9 cellular contexts compared by ENCODE assay signal in genomic region chr17:50868594-50868993, GRCh38. TPM values are rescaled to one million over a fixed set of nuclear protein-coding genes. Genes with fewer than 3 reads are reported as not detected.
A peak's percentile ranks its signal among the peaks of the same experiment; 100 is the strongest.
DNase-seq lines count a peak whose midpoint lies in the region; ATAC-seq and TF ChIP-seq lines count a peak whose summit lies in the region.
"Had no signal": no experiment of that assay in that cellular context is flagged by ENCODE, and none has a peak within 500 bp of the region (broad histone marks: within the 10 kb centered on the region; RNA-seq: fewer than 3 reads in every experiment).

No MANE protein-coding gene starts in this region.

- no peak overlapping the region for H3K27ac Mint-ChIP-seq in activated T-cell treated with anti-CD3 and anti-CD28 coated beads, Interleukin-2, amount 50 U/mL, for 24 hours

- no peak for DNase-seq in activated T-cell treated with anti-CD3 and anti-CD28 coated beads, Interleukin-2, amount 50 U/mL, for 24 hours
- DNase-seq in activated T-cell treated with anti-CD3 and anti-CD28 coated beads, Interleukin-2, amount 50 U/mL, for 48 hours = no peak
- DNase-seq in adrenal gland (peak in 1 of 7 donors; percentile 47), left lung (no peak), UCSD-AML1 (lab: John Stamatoyannopoulos, UW; ENCODE audit: unreplicated experiment) (no peak)
- DNase-seq: anterior cingulate cortex had no signal

- H3K4me1 ChIP-seq in adrenal gland (replicated peaks in 1 of 2) (peaks cover 9 to 33% of the 10 kb centered on the region in 2 donors), left lung (peaks cover under 1 to 41% of the 10 kb centered on the region in 2 donors), subcutaneous abdominal adipose tissue (ENCODE audit: control insufficient read depth in 5 of 5, insufficient read depth in 5 of 5, low read length in 5 of 5) (peaks cover 0 to 45% (median 39%) of the 10 kb centered on the region in 5 donors)

- peaks cover 58% of the 10 kb centered on the region for H3K4me1 Mint-ChIP-seq in activated T-cell treated with anti-CD3 and anti-CD28 coated beads, Interleukin-2, amount 50 U/mL, for 24 hours (ENCODE audit: low read depth)

- no peaks in the 10 kb centered on the region for H3K9me3 Mint-ChIP-seq in activated T-cell treated with anti-CD3 and anti-CD28 coated beads, Interleukin-2, amount 50 U/mL, for 24 hours

- no peak for TF ChIP-seq POLR2A in adrenal gland (IDR thresholded peaks at IDR 0.05)

- peaks cover 17% of the 10 kb centered on the region for H3K36me3 Mint-ChIP-seq in activated T-cell treated with anti-CD3 and anti-CD28 coated beads, Interleukin-2, amount 50 U/mL, for 24 hours (ENCODE audit: low read depth)

- no peak for TF ChIP-seq CTCF in adrenal gland (IDR thresholded peaks at IDR 0.05)
- no peak for TF ChIP-seq CTCF in left lung (IDR thresholded peaks at IDR 0.05)

- H3K27me3 ChIP-seq in adrenal gland (no peaks in the 10 kb centered on the region), left lung (no peaks in the 10 kb centered on the region), subcutaneous abdominal adipose tissue (ENCODE audit: control insufficient read depth in 5 of 5, insufficient read depth in 4 of 5, low read length in 5 of 5) (no peaks in the 10 kb centered on the region)

- no peaks in the 10 kb centered on the region for H3K9me3 ChIP-seq in adrenal gland (replicated peaks in 1 of 3)
- no peaks in the 10 kb centered on the region for H3K9me3 ChIP-seq in left lung
- H3K9me3 ChIP-seq in subcutaneous abdominal adipose tissue (ENCODE audit: control insufficient read depth in 5 of 5, low read length in 5 of 5) = no peaks in the 10 kb centered on the region

- H3K4me3 ChIP-seq in adrenal gland (peak overlapping the region in 1 of 4 donors; percentile 87), left lung (peak overlapping the region in 1 of 2 donors; percentile 88), subcutaneous abdominal adipose tissue (ENCODE audit: low read depth in 1 of 5, low read length in 5 of 5) (peak overlapping the region; percentile 85 to 94 (median 90))

- H3K9ac ChIP-seq in subcutaneous abdominal adipose tissue (ENCODE audit: low read length in 5 of 5) = peak overlapping the region in 4 of 5 donors; percentile 66 to 99 (median 88)

- 35 to 58% (median 45%) methylated on average over 1 of the region's 1 CpG for WGBS in adrenal gland, 4 donors

- H3K36me3 ChIP-seq in adrenal gland (replicated peaks in 1 of 2) (peaks cover 0 to 7% of the 10 kb centered on the region in 2 donors), left lung (no peaks in the 10 kb centered on the region), subcutaneous abdominal adipose tissue (ENCODE audit: control insufficient read depth in 5 of 5, insufficient read depth in 5 of 5, low read length in 5 of 5) (peaks cover 0 to 1% (median 0%) of the 10 kb centered on the region in 5 donors)

- H3K4me3 Mint-ChIP-seq in activated T-cell treated with anti-CD3 and anti-CD28 coated beads, Interleukin-2, amount 50 U/mL, for 24 hours = peak overlapping the region; percentile 85

- no peaks in the 10 kb centered on the region for H3K27me3 Mint-ChIP-seq in activated T-cell treated with anti-CD3 and anti-CD28 coated beads, Interleukin-2, amount 50 U/mL, for 24 hours

- intact Hi-C loops in adrenal gland (cut with DNase I) = no loop called here
- intact Hi-C loops in left lung (cut with DNase I) = loop anchor here in 1 of 2 donors (5.0 kb wide), 1 partner anchor 79 kb away; no protein-coding TSS in a partner anchor

- H3K27ac ChIP-seq in adrenal gland (peak overlapping the region in 4 of 5 donors; percentile 99 to 100 (median 100)), left lung (peak overlapping the region; percentile 97 to 100), subcutaneous abdominal adipose tissue (ENCODE audit: low read depth, low read length) (peak overlapping the region; percentile 99)

- no peak for ATAC-seq in left lung
- ATAC-seq in GM18861 (IDR thresholded peaks at IDR 0.05; ENCODE audit: unreplicated experiment) = no peak
- no peak for ATAC-seq in HG03521 (IDR thresholded peaks at IDR 0.05; ENCODE audit: unreplicated experiment)

RNA-seq across cellular contexts. Expression of gene TOB1, which starts 2.4 kb away (rescaled TPM):
- total RNA-seq in adrenal gland (100 to 1,000 TPM in 4 of 8 donors, 10 to 100 TPM in 4; 29.0 to 332 (median 98.7) TPM), left lung (10 to 100 TPM; 53.4 to 81.1 TPM)
- 10 to 100 TPM; 42.9 to 75.4 (median 49.3) TPM for polyA plus RNA-seq in adrenal gland

RNA-seq across cellular contexts. Expression of gene WFIKKN2, which starts 33.2 kb away (rescaled TPM):
- total RNA-seq in adrenal gland (1 to 10 TPM in 7 of 8 donors, under 1 TPM in 1; 0.95 to 2.0 (median 1.4) TPM), left lung (not detected)
- 1 to 10 TPM in 2 of 3 donors, under 1 TPM in 1; 0.81 to 1.4 (median 1.4) TPM for polyA plus RNA-seq in adrenal gland
